In the genomic region with DNA sequence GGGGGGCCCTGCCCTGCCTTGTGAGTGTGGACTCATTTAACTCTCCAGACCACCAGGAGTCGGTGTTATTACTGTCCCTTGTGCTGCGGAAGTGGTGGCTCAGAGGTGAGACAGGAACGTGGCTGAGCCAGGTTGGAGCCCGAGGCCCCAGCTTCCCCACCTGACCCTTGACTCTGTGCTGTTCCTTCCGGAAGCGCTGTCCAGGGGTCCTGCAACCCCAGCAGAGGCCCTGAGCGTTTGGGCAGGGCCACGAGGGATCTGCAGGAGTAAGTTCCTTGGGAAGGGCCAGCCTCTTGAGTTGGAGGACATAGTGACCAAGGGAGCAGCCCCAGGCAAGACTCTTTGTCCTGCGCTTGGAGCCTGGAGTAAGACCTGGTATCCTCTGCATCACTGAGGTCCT, we compare ENCODE assay signal across 17 cellular contexts.
DNase-seq lines count a peak whose midpoint lies in the region; ATAC-seq, FAIRE-seq and TF ChIP-seq lines count a peak whose summit lies in the region.
"Had no signal": no experiment of that assay in that cellular context is flagged by ENCODE, and none has a peak within 500 bp of the region (broad histone marks: within the 10 kb centered on the region; RNA-seq: fewer than 3 reads in every experiment).

No MANE protein-coding gene starts in this region.

- H4K5ac ChIP-seq in H1 (ENCODE audit: insufficient read length, low read depth, low read length), result no peak overlapping the region

- peaks cover 0 to 48% of the 10 kb centered on the region in 2 experiments; a peak in 1 of 3 replicates for H3K36me3 ChIP-seq in HEK293 (ENCODE audit: control insufficient read depth in 2 of 2, insufficient read depth in 1 of 2, low read length in 2 of 2)
- H3K36me3 ChIP-seq in H1 (ENCODE audit: control insufficient read depth in 2 of 4, insufficient read depth in 4 of 4, low read length in 3 of 4), result peaks cover 0 to 2% (median 0%) of the 10 kb centered on the region in 4 experiments; a peak in 3 of 8 replicates
- H3K36me3 ChIP-seq: BE2C, HAP-1 had no signal

- H3K4me3 Mint-ChIP-seq in nephron progenitor cell, result no peak overlapping the region
- H3K4me3 Mint-ChIP-seq: CD8-positive, alpha-beta memory T cell; HFFc6 had no signal

- TF ChIP-seq CTCF in HEK293 (tag by site-specific recombination; IDR thresholded peaks at IDR 0.05) (no peak), H1 (IDR thresholded peaks at IDR 0.05; ENCODE audit: control extremely low read depth in 1 of 3, insufficient read depth in 1 of 3, low read depth in 1 of 3, low read length in 3 of 3) (no peak), nephron progenitor cell (IDR thresholded peaks at IDR 0.05) (no peak)

- H2BK120ac ChIP-seq in H1 (replicated peaks; ENCODE audit: low read depth, low read length), result no peak overlapping the region

- TF ChIP-seq POLR2A in H1 (IDR thresholded peaks at IDR 0.05; ENCODE audit: control extremely low read depth in 1 of 2, low read depth in 2 of 2, low read length in 2 of 2), result no peak

- WGBS in H1 (ENCODE audit: extremely low coverage in 1 of 2, insufficient coverage in 1 of 2, insufficient read length in 1 of 2, insufficient replicate concordance in 2 of 2, low coverage in 1 of 2, low lambda C conversion rate in 2 of 2, missing lambda C conversion rate in 1 of 2), 2 experiments, result 82% methylated on average over 9 of the region's 9 CpGs; no CpG with 5 or more reads in 1 of the 2 experiments

- H3K23me2 ChIP-seq in H1 (ENCODE audit: low read depth, low read length), result no peaks in the 10 kb centered on the region

- peaks cover 5% of the 10 kb centered on the region for H3K27me3 Mint-ChIP-seq in nephron progenitor cell (ENCODE audit: low read depth, poor library complexity)
- H3K27me3 Mint-ChIP-seq: CD8-positive, alpha-beta memory T cell had no signal

- 0 out of 2 replicates have a peak overlapping the region, but pooled peaks have one; percentile 52 for H2BK5ac ChIP-seq in H1 (ENCODE audit: low read depth, low read length)

- no peaks in the 10 kb centered on the region for H3K79me1 ChIP-seq in H1 (ENCODE audit: low read depth, low read length)

- H3K4me2 ChIP-seq in H1 (ENCODE audit: insufficient read depth in 1 of 2, low read depth in 2 of 2, low read length in 2 of 2), result no peak overlapping the region
- H3K4me2 ChIP-seq: A549 had no signal

- CTCF ChIA-PET in HEK293 (lab: Yijun Ruan, JAX), result no interaction called here
- CTCF ChIA-PET in H1 (lab: Charles Lee; ENCODE audit: partially characterized antibody), result interaction anchor here (1.5 to 1.9 kb wide), 2 partner anchors 12 to 18 kb away, joined by 4 to 6 read pairs; no protein-coding TSS in a partner anchor

- peaks cover 10% of the 10 kb centered on the region for H3K4me1 Mint-ChIP-seq in nephron progenitor cell
- H3K4me1 Mint-ChIP-seq: CD8-positive, alpha-beta memory T cell had no signal

- H2BK20ac ChIP-seq in H1 (ENCODE audit: low read length), result no peak overlapping the region

- peak overlapping the region; percentile 14; the same call in 1 of the 2 replicates for H4K8ac ChIP-seq in H1 (ENCODE audit: extremely low read depth, insufficient read depth, low read length)

- FAIRE-seq in H1 (lab: Jason Lieb, UNC), result no peak
- FAIRE-seq: A549, GM12892 had no signal

- H3K4ac ChIP-seq in H1 (replicated peaks; ENCODE audit: insufficient read length, low read depth, low read length), result no peak overlapping the region

- H3K9me3 ChIP-seq in HEK293 (ENCODE audit: control insufficient read depth, insufficient read depth, low read depth, low read length), result no peaks in the 10 kb centered on the region
- H3K9me3 ChIP-seq in H1 (ENCODE audit: insufficient read depth in 2 of 2, low read depth in 1 of 2, low read length in 1 of 2), result no peaks in the 10 kb centered on the region
- H3K9me3 ChIP-seq: A549, BE2C, Caco-2, HAP-1 had no signal

- no peak for ATAC-seq in left cardiac atrium
- ATAC-seq: A549 had no signal

- no peak overlapping the region for H3K18ac ChIP-seq in H1 (ENCODE audit: extremely low read depth, low read length)

- peaks cover 8% of the 10 kb centered on the region for H3K36me3 Mint-ChIP-seq in nephron progenitor cell (ENCODE audit: low read depth)

- no peaks in the 10 kb centered on the region for H3K79me2 ChIP-seq in H1 (ENCODE audit: control insufficient read depth in 1 of 2, insufficient read depth in 2 of 2, low read length in 2 of 2)

- H3K27ac Mint-ChIP-seq in nephron progenitor cell, result no peak overlapping the region
- H3K27ac Mint-ChIP-seq: CD8-positive, alpha-beta memory T cell; HFFc6 had no signal

- H2BK15ac ChIP-seq in H1 (ENCODE audit: low read length), result no peak overlapping the region

- H3K4me3 ChIP-seq in HEK293 (ENCODE audit: low read depth, low read length) (no peak overlapping the region), H1 (ENCODE audit: extremely low read depth in 1 of 4, insufficient read depth in 2 of 4, low read depth in 3 of 4, low read length in 4 of 4) (no peak overlapping the region)
- H3K4me3 ChIP-seq: A549, HAP-1 had no signal

- no peak overlapping the region for H3K9ac ChIP-seq in H1 (replicated peaks in 1 of 4; ENCODE audit: extremely low read depth in 1 of 4, low read depth in 3 of 4, low read length in 3 of 4)

- no peak overlapping the region for H4K91ac ChIP-seq in H1 (replicated peaks; ENCODE audit: insufficient read length, low read length)

- no peak overlapping the region for H2AFZ ChIP-seq in H1 (ENCODE audit: low read length)

- no peaks in the 10 kb centered on the region for H3K27me3 ChIP-seq in H1 (replicated peaks in 1 of 4; ENCODE audit: control insufficient read depth in 3 of 4, extremely low read depth in 1 of 4, insufficient read depth in 3 of 4, low read length in 3 of 4)
- H3K27me3 ChIP-seq: BE2C had no signal

- no peak overlapping the region for H2AK5ac ChIP-seq in H1 (ENCODE audit: low read depth, low read length)

- H3K23ac ChIP-seq in H1 (ENCODE audit: insufficient read length), result no peak overlapping the region

- H4K20me1 ChIP-seq in H1 (replicated peaks in 1 of 2; ENCODE audit: control insufficient read depth in 1 of 2, insufficient read depth in 2 of 2, low read length in 2 of 2), result peaks cover 1 to 2% of the 10 kb centered on the region in 2 experiments

- H3K9me3 Mint-ChIP-seq in nephron progenitor cell, result no peaks in the 10 kb centered on the region
- H3K9me3 Mint-ChIP-seq: CD8-positive, alpha-beta memory T cell; HFFc6 had no signal

- H3K56ac ChIP-seq in H1 (replicated peaks; ENCODE audit: insufficient read length, low read depth, low read length), result no peak overlapping the region

- H3K27ac ChIP-seq in HEK293 (ENCODE audit: extremely low read depth, low read depth, low read length), result no peak overlapping the region
- H3K27ac ChIP-seq in H1 (ENCODE audit: low read depth, low read length), result no peak overlapping the region; the same call in 1 of the 2 replicates
- H3K27ac ChIP-seq: A549 had no signal

- no peak for TF ChIP-seq EP300 in H1 (IDR thresholded peaks at IDR 0.05; ENCODE audit: borderline replicate concordance in 1 of 2, low read depth in 2 of 2, low read length in 2 of 2)

- intact Hi-C loops in left cardiac atrium (cut with DNase I), result no loop called here

- TF ChIP-seq RAD21 in H1 (IDR thresholded peaks at IDR 0.05 in 1 of 2, conservative IDR thresholded peaks at IDR 0.05 in 1 of 2; ENCODE audit: low read depth in 2 of 2, low read length in 2 of 2), result no peak

- POLR2A ChIA-PET in HEK293 (lab: Yijun Ruan, JAX), result no interaction called here
- POLR2A ChIA-PET in H1 (lab: Charles Lee; ENCODE audit: partially characterized antibody), result no interaction called here

- no peak overlapping the region for H3K14ac ChIP-seq in H1 (ENCODE audit: insufficient read length)

- H2BK12ac ChIP-seq in H1 (ENCODE audit: low read depth, low read length), result no peak overlapping the region

- H3K4me1 ChIP-seq in HEK293 (ENCODE audit: control insufficient read depth, insufficient read depth, low read length) (no peaks in the 10 kb centered on the region), H1 (replicated peaks in 1 of 4; ENCODE audit: control insufficient read depth in 3 of 4, insufficient read depth in 4 of 4, low read length in 3 of 4) (no peaks in the 10 kb centered on the region; a peak in 1 of 7 replicates)
- H3K4me1 ChIP-seq: Caco-2, HAP-1 had no signal

- DNase-seq in H1 (ENCODE audit: low read depth in 1 of 2, low spot score in 2 of 2) (no peak), nephron progenitor cell (peak; percentile 58), left cardiac atrium (no peak)
- DNase-seq in stimulated activated CD4-positive, alpha-beta T cell treated with anti-CD3 and anti-CD28 coated beads, Interleukin-2, amount 100 ng/mL, for 48 hours, result no peak
- no peak for DNase-seq in activated CD4-positive, alpha-beta T cell treated with anti-CD3 and anti-CD28 coated beads for 48 hours
- DNase-seq: BE2C; Caco-2; CD8-positive, alpha-beta memory T cell; DND-41; GDM1; GOT3; HFFc6; IMR-90 had no signal

TF ChIP-seq in HEK293, 187 proteins besides CTCF, POLR2A, EP300 and RAD21:
- TF ChIP-seq ZNF792 (tag by site-specific recombination; IDR thresholded peaks at IDR 0.05) (no peak), GLIS1 (tag by site-specific recombination; IDR thresholded peaks at IDR 0.05) (peak; percentile 49; the same call in 1 of the 2 replicates)

TF ChIP-seq in H1, 55 proteins besides CTCF, POLR2A, EP300 and RAD21:
- TF ChIP-seq GABPA (IDR thresholded peaks at IDR 0.05; ENCODE audit: borderline replicate concordance, insufficient read depth, low read length) (no peak), KDM1A (IDR thresholded peaks at IDR 0.05; ENCODE audit: borderline replicate concordance, low read length) (no peak), BRCA1 (IDR thresholded peaks at IDR 0.05; ENCODE audit: low read depth, low read length) (no peak)
